Comparison of ENCODE assay signal across 17 cellular contexts in genomic region chr18:12373771-12374116, GRCh38. TPM values are rescaled to one million over a fixed set of nuclear protein-coding genes. Genes with fewer than 3 reads are reported as not detected.
A peak's percentile ranks its signal among the peaks of the same experiment; 100 is the strongest.
DNase-seq lines count a peak whose midpoint lies in the region; ATAC-seq and TF ChIP-seq lines count a peak whose summit lies in the region.
"Had no signal": no experiment of that assay in that cellular context is flagged by ENCODE, and none has a peak within 500 bp of the region (broad histone marks: within the 10 kb centered on the region; RNA-seq: fewer than 3 reads in every experiment).

No MANE protein-coding gene starts in this region.

- no peak overlapping the region for H3K56ac ChIP-seq in H9 (ENCODE audit: insufficient read length, low read depth, low read length)

- no peak overlapping the region for H2BK120ac ChIP-seq in H9 (ENCODE audit: low read depth, low read length, poor library complexity, severe bottlenecking)

- no peak overlapping the region for H4K91ac ChIP-seq in H9 (ENCODE audit: insufficient read length, low read depth, low read length)

- peaks cover 13% of the 10 kb centered on the region for H3K23me2 ChIP-seq in H9 (ENCODE audit: insufficient read length, low read depth, low read length, poor library complexity, severe bottlenecking)

- no peak overlapping the region for H2BK12ac ChIP-seq in H9 (ENCODE audit: insufficient read length, low read depth, low read length)

- H3K79me1 ChIP-seq in H9 (ENCODE audit: insufficient read depth, low read depth, low read length, poor library complexity, severe bottlenecking), result no peaks in the 10 kb centered on the region

- H3K4ac ChIP-seq in H9 (ENCODE audit: low read depth, low read length), result no peak overlapping the region

- no peak for TF ChIP-seq POLR2A in body of pancreas (IDR thresholded peaks at IDR 0.05)

- H3K27ac ChIP-seq in H9 (ENCODE audit: insufficient read length, low read depth, low read length) (no peak overlapping the region), body of pancreas (peak overlapping the region in 3 of 4 donors; percentile 46 to 60 (median 53))
- H3K27ac ChIP-seq: BLaER1, coronary artery, psoas muscle had no signal

- H4K5ac ChIP-seq in H9 (ENCODE audit: insufficient read length, low read depth, low read length), result no peak overlapping the region

- H3K18ac ChIP-seq in H9 (ENCODE audit: insufficient read length, low read depth, low read length), result no peak overlapping the region

- H4K8ac ChIP-seq in H9 (replicated peaks; ENCODE audit: insufficient read length, low read depth, low read length), result no peak overlapping the region

- H2AFZ ChIP-seq in H9 (ENCODE audit: low read length), result no peak overlapping the region

- ATAC-seq in body of pancreas (no peak), GM21381 (IDR thresholded peaks at IDR 0.05; ENCODE audit: unreplicated experiment) (no peak), GM18873 (IDR thresholded peaks at IDR 0.05; ENCODE audit: low FRiP score, unreplicated experiment) (no peak)
- ATAC-seq: gastrocnemius medialis, psoas muscle had no signal

- no peak overlapping the region for H3K4me3 ChIP-seq in body of pancreas
- H3K4me3 ChIP-seq: BLaER1, coronary artery, gastrocnemius medialis, psoas muscle, testis had no signal

- H3K4me3 Mint-ChIP-seq in activated T-cell treated with anti-CD3 and anti-CD28 coated beads, Interleukin-2, amount 50 U/mL, for 24 hours, result peak overlapping the region; percentile 4
- H3K4me3 Mint-ChIP-seq in H9, result no peak overlapping the region
- no peak overlapping the region for H3K4me3 Mint-ChIP-seq in osteocyte (ENCODE audit: unreplicated experiment)

- no CpG with 5 or more reads among the region's 2 CpGs for WGBS in H9 (ENCODE audit: extremely low coverage, insufficient read length, low lambda C conversion rate)
- 46 to 57% methylated on average over 2 of the region's 2 CpGs for WGBS in body of pancreas, 2 donors

- no peak overlapping the region for H3K27ac Mint-ChIP-seq in activated T-cell treated with anti-CD3 and anti-CD28 coated beads, Interleukin-2, amount 50 U/mL, for 24 hours
- H3K27ac Mint-ChIP-seq in H9, result no peak overlapping the region
- H3K27ac Mint-ChIP-seq in osteocyte (ENCODE audit: unreplicated experiment), result peak overlapping the region; percentile 6

- H2AK5ac ChIP-seq in H9 (ENCODE audit: insufficient read length, low read length), result no peak overlapping the region

- H3K4me1 Mint-ChIP-seq in activated T-cell treated with anti-CD3 and anti-CD28 coated beads, Interleukin-2, amount 50 U/mL, for 24 hours (ENCODE audit: low read depth), result peaks cover 52% of the 10 kb centered on the region
- peaks cover 25 to 30% of the 10 kb centered on the region in 2 experiments for H3K4me1 Mint-ChIP-seq in H9
- peaks cover 40% of the 10 kb centered on the region for H3K4me1 Mint-ChIP-seq in osteocyte (ENCODE audit: unreplicated experiment)

- no peaks in the 10 kb centered on the region for H3K9me3 ChIP-seq in H9 (ENCODE audit: control insufficient read depth, low read depth, low read length)
- no peaks in the 10 kb centered on the region for H3K9me3 ChIP-seq in body of pancreas
- H3K9me3 ChIP-seq: BLaER1, gastrocnemius medialis, psoas muscle, testis had no signal

- H3K27me3 Mint-ChIP-seq in activated T-cell treated with anti-CD3 and anti-CD28 coated beads, Interleukin-2, amount 50 U/mL, for 24 hours, result no peaks in the 10 kb centered on the region
- no peaks in the 10 kb centered on the region for H3K27me3 Mint-ChIP-seq in H9 (ENCODE audit: low read depth)
- no peaks in the 10 kb centered on the region for H3K27me3 Mint-ChIP-seq in osteocyte (ENCODE audit: unreplicated experiment)

- TF ChIP-seq CTCF in H9 (conservative IDR thresholded peaks at IDR 0.05), result no peak
- no peak for TF ChIP-seq CTCF in body of pancreas (IDR thresholded peaks at IDR 0.05)
- no peak for TF ChIP-seq CTCF in osteocyte (IDR thresholded peaks at IDR 0.05)

- peaks cover 42% of the 10 kb centered on the region for H3K79me2 ChIP-seq in H9 (ENCODE audit: insufficient read depth, low read length)

- no peak for DNase-seq in activated T-cell treated with anti-CD3 and anti-CD28 coated beads, Interleukin-2, amount 50 U/mL, for 24 hours
- DNase-seq in activated T-cell treated with anti-CD3 and anti-CD28 coated beads, Interleukin-2, amount 50 U/mL, for 48 hours, result no peak
- no peak for DNase-seq in H9
- no peak for DNase-seq in body of pancreas
- no peak for DNase-seq in osteocyte (ENCODE audit: extremely low spot score, unreplicated experiment)
- no peak for DNase-seq in iPS-NIHi11 (ENCODE audit: low spot score)
- DNase-seq: activated naive CD4-positive, alpha-beta T cell treated with Interleukin-2 at 50 U/mL for 16 hours; activated T-cell treated with anti-CD3 and anti-CD28 coated beads for 4 hours; DMS153; gastrocnemius medialis; NCI-H82; psoas muscle had no signal

- H3K4me1 ChIP-seq in H9 (ENCODE audit: insufficient read depth, low read length) (peaks cover 4% of the 10 kb centered on the region; the same call in 1 of the 2 replicates), body of pancreas (peaks cover 59% of the 10 kb centered on the region)

- H3K27me3 ChIP-seq in H9 (ENCODE audit: insufficient read depth, low read length) (no peaks in the 10 kb centered on the region), body of pancreas (no peaks in the 10 kb centered on the region)
- H3K27me3 ChIP-seq: BLaER1, gastrocnemius medialis, testis had no signal

- H3K14ac ChIP-seq in H9 (ENCODE audit: insufficient read depth, low read length), result no peak overlapping the region

- H4K20me1 ChIP-seq in H9 (ENCODE audit: control insufficient read depth, insufficient read depth, insufficient read length), result no peaks in the 10 kb centered on the region

- H3K4me2 ChIP-seq in H9 (ENCODE audit: insufficient read depth, insufficient read length, low read length), result no peak overlapping the region

- H3T11ph ChIP-seq in H9 (ENCODE audit: low read length), result no peak overlapping the region

- H3K23ac ChIP-seq in H9 (ENCODE audit: insufficient read length, low read depth, low read length), result no peak overlapping the region

- H2BK20ac ChIP-seq in H9 (ENCODE audit: low read depth, low read length, poor library complexity, severe bottlenecking), result no peak overlapping the region

- H3K9ac ChIP-seq in H9 (ENCODE audit: extremely low read depth, insufficient read length, low read length), result peak overlapping the region; percentile 9
- H3K9ac ChIP-seq: BLaER1 had no signal

- H3K36me3 ChIP-seq in body of pancreas (replicated peaks in 1 of 2; ENCODE audit: insufficient read depth in 1 of 2, low read depth in 2 of 2), result peaks cover 0 to 2% of the 10 kb centered on the region in 2 donors
- H3K36me3 ChIP-seq: gastrocnemius medialis had no signal

- intact Hi-C loops in body of pancreas (cut with DNase I), result no loop called here

- H2BK15ac ChIP-seq in H9 (ENCODE audit: low read depth, low read length), result no peak overlapping the region

- no peak overlapping the region for H2BK5ac ChIP-seq in H9 (ENCODE audit: insufficient read length, low read length)

- H3K36me3 Mint-ChIP-seq in activated T-cell treated with anti-CD3 and anti-CD28 coated beads, Interleukin-2, amount 50 U/mL, for 24 hours (ENCODE audit: low read depth), result peaks cover 76% of the 10 kb centered on the region
- peaks cover 6 to 21% (median 11%) of the 10 kb centered on the region in 3 experiments for H3K36me3 Mint-ChIP-seq in H9 (ENCODE audit: insufficient read depth in 1 of 3, low read depth in 3 of 3)
- peaks cover 3% of the 10 kb centered on the region for H3K36me3 Mint-ChIP-seq in osteocyte (ENCODE audit: unreplicated experiment)

- no peaks in the 10 kb centered on the region for H3K9me3 Mint-ChIP-seq in activated T-cell treated with anti-CD3 and anti-CD28 coated beads, Interleukin-2, amount 50 U/mL, for 24 hours
- H3K9me3 Mint-ChIP-seq in H9, result no peaks in the 10 kb centered on the region; a peak in 2 of 5 replicates
- no peaks in the 10 kb centered on the region for H3K9me3 Mint-ChIP-seq in osteocyte (ENCODE audit: unreplicated experiment)

RNA-seq across cellular contexts. Expression of gene AFG3L2, which starts 3.3 kb away (rescaled TPM):
- total RNA-seq in H9 (2021), result 73.5 and 75.8 TPM in 2 replicates
- total RNA-seq in body of pancreas, result 10 to 100 TPM; 30.4 to 33.6 TPM
- 44.4 TPM in 2 replicates for total RNA-seq in osteocyte

RNA-seq across cellular contexts. Expression of gene PRELID3A, which starts 34.0 kb away (rescaled TPM):
- total RNA-seq in H9 (2021) (4.8 and 5.4 TPM in 2 replicates), body of pancreas (not detected), osteocyte (4.2 and 4.7 TPM in 2 replicates)
